Comparison of ENCODE assay signal across 7 cellular contexts in genomic region chr2:204040016-204040415, GRCh38.
"Had no signal": no experiment of that assay in that cellular context is flagged by ENCODE, and none has a peak within 500 bp of the region (broad histone marks: within the 10 kb centered on the region; RNA-seq: fewer than 3 reads in every experiment).

No MANE protein-coding gene starts in this region.

- DNase-seq: H9, HCEC 1CT had no signal

- H2AFZ ChIP-seq: GM23338 had no signal

- FAIRE-seq: H1, H54, HepG2 had no signal

- ATAC-seq: GM23338, HepG2 had no signal

- H3K27ac ChIP-seq: HL-60 had no signal

- H3K4me2 ChIP-seq: GM23338 had no signal

- H3K4me3 ChIP-seq: GM23338 had no signal
